In the genomic region with DNA sequence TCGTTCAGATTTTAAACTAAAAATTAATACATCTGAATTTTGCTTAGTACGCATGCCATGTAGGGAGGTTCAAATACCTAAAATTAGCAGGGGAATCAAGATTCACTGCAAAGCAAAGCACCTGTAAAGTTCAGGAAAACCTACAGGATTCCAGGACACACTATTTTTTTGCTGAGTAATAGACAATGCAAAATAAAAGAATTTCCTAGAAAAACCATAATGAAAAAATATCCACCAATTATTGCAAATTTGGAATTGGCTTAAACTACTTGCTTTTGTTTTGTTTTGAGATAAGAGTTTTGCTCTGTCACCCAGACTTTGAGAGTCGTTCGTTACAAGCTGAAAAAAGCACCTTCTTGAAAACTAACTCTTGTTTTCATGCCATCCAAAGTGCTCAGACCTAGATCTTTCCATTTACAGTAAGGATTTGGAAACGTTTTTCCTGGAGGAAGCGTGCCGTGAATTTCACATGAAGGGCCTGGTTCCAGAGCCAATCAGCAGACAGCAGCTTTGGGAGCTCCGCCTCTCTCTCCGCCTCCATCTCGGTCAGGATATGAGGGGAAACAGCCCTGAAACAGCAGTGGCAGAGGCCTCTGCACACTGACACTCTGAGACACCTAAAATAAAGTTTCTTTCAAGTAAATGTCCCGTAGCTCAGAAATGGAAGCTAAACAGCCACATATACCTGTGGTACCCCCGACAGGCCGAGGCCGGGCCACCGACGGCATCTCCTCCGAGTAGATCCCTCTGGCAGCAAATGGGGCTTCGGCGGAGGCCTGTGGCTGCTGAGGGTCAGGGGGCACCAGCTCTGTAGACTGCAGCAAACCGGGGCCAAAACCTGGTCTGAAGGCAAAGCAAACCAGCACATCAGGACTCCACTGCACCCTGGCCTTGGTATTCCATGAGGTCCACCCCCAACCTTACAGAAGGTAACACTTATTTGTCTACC, we compare ENCODE assay signal across 28 cellular contexts. TPM values are rescaled to one million over a fixed set of nuclear protein-coding genes. Genes with fewer than 3 reads are reported as not detected.
"Had no signal": no experiment of that assay in that cellular context is flagged by ENCODE, and none has a peak within 500 bp of the region (broad histone marks: within the 10 kb centered on the region; RNA-seq: fewer than 3 reads in every experiment).

No MANE protein-coding gene starts in this region.

- H3K9me3 Mint-ChIP-seq: activated naive CD4-positive, alpha-beta T cell treated with anti-CD3 and anti-CD28 coated beads, Interleukin-2, amount 50 U/mL, for 24 hours; activated T-helper 1 cell treated with anti-CD3 and anti-CD28 coated beads, Interleukin-12 subunit alpha, Interleukin-12 subunit beta, Interleukin-2, Interleukin-4 antibody, amounts not matched to agents 30 ng/mL and 10 ng/mL and 1 ng/mL, durations not matched to agents 14 hours and 24 hours and 36 hours; natural killer cell treated with Interleukin-12 subunit alpha and Interleukin-12 subunit beta and Interleukin-15 and Interleukin-18, amount 100 ng/mL, for 72 hours; stimulated activated naive CD8-positive, alpha-beta T cell treated with anti-CD3 and anti-CD28 coated beads, Interleukin-15, Interleukin-2, amounts not matched to agents 100 ng/mL and 50 ng/mL, for 24 hours had no signal

- H3K27me3 Mint-ChIP-seq: stimulated activated naive CD8-positive, alpha-beta T cell treated with anti-CD3 and anti-CD28 coated beads, Interleukin-15, Interleukin-2, amounts not matched to agents 100 ng/mL and 50 ng/mL, for 24 hours had no signal

- H3K4me1 Mint-ChIP-seq: activated naive CD4-positive, alpha-beta T cell treated with anti-CD3 and anti-CD28 coated beads, Interleukin-2, amount 50 U/mL, for 24 hours had no signal

- H3K27ac Mint-ChIP-seq: activated CD8-positive, alpha-beta T cell treated with anti-CD3 and anti-CD28 coated beads, Interleukin-2, amount 10 ng/mL, durations not matched to agents 7 days and 5 days; activated naive CD4-positive, alpha-beta T cell treated with anti-CD3 and anti-CD28 coated beads, Interleukin-2, amount 50 U/mL, for 24 hours; activated T-helper 1 cell treated with anti-CD3 and anti-CD28 coated beads, Interleukin-12 subunit alpha, Interleukin-12 subunit beta, Interleukin-2, Interleukin-4 antibody, amounts not matched to agents 30 ng/mL and 10 ng/mL and 1 ng/mL, durations not matched to agents 14 hours and 24 hours and 36 hours; natural killer cell treated with Interleukin-12 subunit alpha and Interleukin-12 subunit beta and Interleukin-15 and Interleukin-18, amount 100 ng/mL, for 72 hours; stimulated activated naive CD8-positive, alpha-beta T cell treated with anti-CD3 and anti-CD28 coated beads, Interleukin-15, Interleukin-2, amounts not matched to agents 100 ng/mL and 50 ng/mL, for 24 hours had no signal

- H3K27me3 ChIP-seq: body of pancreas, cardiac muscle cell, foreskin keratinocyte, pancreas, tibial artery had no signal

- H3K27ac ChIP-seq: body of pancreas, cardiac muscle cell, foreskin keratinocyte, pancreas, tibial artery, VCaP had no signal

- H3K4me1 ChIP-seq: body of pancreas, foreskin keratinocyte, pancreas, tibial artery had no signal

- H3K4me3 ChIP-seq: body of pancreas, cardiac muscle cell, pancreas, tibial artery had no signal

- H3K9me3 ChIP-seq: body of pancreas, pancreas, tibial artery had no signal

- H3K4me3 Mint-ChIP-seq: activated CD8-positive, alpha-beta T cell treated with anti-CD3 and anti-CD28 coated beads, Interleukin-2, amount 10 ng/mL, durations not matched to agents 7 days and 5 days; activated naive CD4-positive, alpha-beta T cell treated with anti-CD3 and anti-CD28 coated beads, Interleukin-2, amount 50 U/mL, for 24 hours; activated T-helper 1 cell treated with anti-CD3 and anti-CD28 coated beads, Interleukin-12 subunit alpha, Interleukin-12 subunit beta, Interleukin-2, Interleukin-4 antibody, amounts not matched to agents 30 ng/mL and 10 ng/mL and 1 ng/mL, durations not matched to agents 14 hours and 24 hours and 36 hours; natural killer cell treated with Interleukin-12 subunit alpha and Interleukin-12 subunit beta and Interleukin-15 and Interleukin-18, amount 100 ng/mL, for 72 hours; stimulated activated naive CD8-positive, alpha-beta T cell treated with anti-CD3 and anti-CD28 coated beads, Interleukin-15, Interleukin-2, amounts not matched to agents 100 ng/mL and 50 ng/mL, for 24 hours had no signal

- H3K36me3 ChIP-seq: pancreas, tibial artery had no signal

- DNase-seq: activated CD4-positive, alpha-beta T cell treated with anti-CD3 and anti-CD28 coated beads for 1 hour; activated CD4-positive, alpha-beta T cell treated with anti-CD3 and anti-CD28 coated beads, Interleukin-2, amount 50 U/mL, for 1 hour; activated CD8-positive, alpha-beta T cell treated with anti-CD3 and anti-CD28 coated beads, Interleukin-2, amount 10 ng/mL, durations not matched to agents 7 days and 5 days; activated gamma-delta T cell; anterior cingulate cortex; body of pancreas; cortex of kidney; foreskin keratinocyte; left ventricle myocardium superior; mammary epithelial cell; right cardiac atrium; stimulated activated CD4-positive, alpha-beta T cell treated with anti-CD3 and anti-CD28 coated beads, Interleukin-4, amount 100 ng/mL, for 4 hours; substantia nigra; T-helper 9 cell; tibial artery had no signal

- H3K36me3 Mint-ChIP-seq: activated naive CD4-positive, alpha-beta T cell treated with anti-CD3 and anti-CD28 coated beads, Interleukin-2, amount 50 U/mL, for 24 hours; natural killer cell treated with Interleukin-12 subunit alpha and Interleukin-12 subunit beta and Interleukin-15 and Interleukin-18, amount 100 ng/mL, for 72 hours had no signal

RNA-seq across cellular contexts. Expression of gene ATP6V0A4, which starts 45.9 kb away (rescaled TPM):
- total RNA-seq: activated CD8-positive, alpha-beta T cell treated with anti-CD3 and anti-CD28 coated beads, Interleukin-2, amount 10 ng/mL, durations not matched to agents 7 days and 5 days; activated T-helper 1 cell treated with anti-CD3 and anti-CD28 coated beads, Interleukin-12 subunit alpha, Interleukin-12 subunit beta, Interleukin-2, Interleukin-4 antibody, amounts not matched to agents 30 ng/mL and 10 ng/mL and 1 ng/mL, durations not matched to agents 14 hours and 24 hours and 36 hours; body of pancreas; cardiac muscle cell; fibroblast of lung; glomerular endothelial cell; left ventricle myocardium superior; right cardiac atrium had no signal
- polyA plus RNA-seq: cardiac muscle cell, fibroblast of lung, right cardiac atrium had no signal

RNA-seq across cellular contexts. Expression of gene TMEM213, which starts 46.1 kb away (rescaled TPM):
- total RNA-seq: activated CD8-positive, alpha-beta T cell treated with anti-CD3 and anti-CD28 coated beads, Interleukin-2, amount 10 ng/mL, durations not matched to agents 7 days and 5 days; body of pancreas; cardiac muscle cell; cerebellum; epithelial cell of proximal tubule; fibroblast of lung; foreskin keratinocyte; glomerular endothelial cell; left ventricle myocardium superior; mammary epithelial cell; natural killer cell treated with Interleukin-12 subunit alpha and Interleukin-12 subunit beta and Interleukin-15 and Interleukin-18, amount 100 ng/mL, for 72 hours; pulmonary artery endothelial cell; right cardiac atrium; ureter had no signal
- polyA plus RNA-seq: cardiac muscle cell, fibroblast of lung, foreskin keratinocyte, mammary epithelial cell, right cardiac atrium had no signal
